ENCODE assay signal across 16 cellular contexts in the genomic region with DNA sequence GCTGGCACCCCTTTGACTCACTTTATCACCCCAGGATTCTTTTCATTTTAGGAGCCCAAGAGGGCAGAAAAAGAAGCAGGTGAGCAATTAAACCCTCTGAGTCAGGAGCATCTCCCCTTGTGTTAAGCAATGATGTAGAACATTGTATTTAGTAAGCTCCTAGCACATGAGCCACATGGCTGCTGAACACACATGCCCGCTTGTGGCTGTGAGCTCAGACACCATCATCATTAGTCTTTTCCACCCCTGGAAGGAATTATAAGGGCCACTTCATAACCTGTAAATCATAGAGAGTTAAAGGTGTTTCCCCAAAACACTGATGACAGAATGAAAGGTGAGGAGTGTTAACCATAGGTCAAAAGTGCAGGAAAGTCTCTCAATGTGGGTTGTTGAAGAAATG. TPM values are rescaled to one million over a fixed set of nuclear protein-coding genes. Genes with fewer than 3 reads are reported as not detected.
DNase-seq lines count a peak whose midpoint lies in the region; ATAC-seq and TF ChIP-seq lines count a peak whose summit lies in the region.
"Not testable (repeated sequence)": the region's sequence is repeated elsewhere in the genome, so short reads cannot be mapped to it uniquely, and the experiment has no call there.
"Had no signal": no experiment of that assay in that cellular context is flagged by ENCODE, and none has a peak within 500 bp of the region (broad histone marks: within the 10 kb centered on the region; RNA-seq: fewer than 3 reads in every experiment).

No MANE protein-coding gene starts in this region.

- not testable (repeated sequence) for H3K4me1 Mint-ChIP-seq in activated CD8-positive, alpha-beta T cell treated with anti-CD3 and anti-CD28 coated beads for 36 hours (ENCODE audit: low read depth); activated T-helper 17 cell treated with anti-CD3 and anti-CD28 coated beads, Interleukin-2, amount 50 U/mL, for 72 hours; activated naive CD8-positive, alpha-beta T cell treated with anti-CD3 and anti-CD28 coated beads, Interleukin-2, amount 50 U/mL, for 24 hours; stimulated activated effector memory CD8-positive, alpha-beta T cell treated with anti-CD3 and anti-CD28 coated beads, Interleukin-12 subunit alpha, Interleukin-12 subunit beta, amount 100 ng/mL, for 72 hours

- CTCF ChIA-PET in activated CD8-positive, alpha-beta T cell treated with anti-CD3 and anti-CD28 coated beads for 36 hours (lab: Charles Lee): not testable (repeated sequence)

- peak; percentile 58 for ATAC-seq in activated CD8-positive, alpha-beta T cell treated with anti-CD3 and anti-CD28 coated beads for 36 hours
- ATAC-seq in activated T-helper 17 cell treated with anti-CD3 and anti-CD28 coated beads, Interleukin-2, amount 50 U/mL, for 72 hours (replicated peaks): peak; percentile 66
- peak; percentile 52 for ATAC-seq in activated naive CD8-positive, alpha-beta T cell treated with anti-CD3 and anti-CD28 coated beads, Interleukin-2, amount 50 U/mL, for 24 hours
- ATAC-seq in stimulated activated effector memory CD8-positive, alpha-beta T cell treated with anti-CD3 and anti-CD28 coated beads, Interleukin-12 subunit alpha, Interleukin-12 subunit beta, amount 100 ng/mL, for 72 hours: peak; percentile 65
- ATAC-seq in stimulated activated naive CD8-positive, alpha-beta T cell treated with anti-CD3 and anti-CD28 coated beads, Interleukin-15, Interleukin-2, amounts not matched to agents 100 U/mL and 50 U/mL, for 24 hours: peak; percentile 46

- H3K4me3 Mint-ChIP-seq in activated CD8-positive, alpha-beta T cell treated with anti-CD3 and anti-CD28 coated beads for 36 hours; activated T-helper 17 cell treated with anti-CD3 and anti-CD28 coated beads, Interleukin-2, amount 50 U/mL, for 72 hours; activated naive CD8-positive, alpha-beta T cell treated with anti-CD3 and anti-CD28 coated beads, Interleukin-2, amount 50 U/mL, for 24 hours; stimulated activated effector memory CD8-positive, alpha-beta T cell treated with anti-CD3 and anti-CD28 coated beads, Interleukin-12 subunit alpha, Interleukin-12 subunit beta, amount 100 ng/mL, for 72 hours: not testable (repeated sequence)

- not testable (repeated sequence) for H3K9me3 Mint-ChIP-seq in activated CD8-positive, alpha-beta T cell treated with anti-CD3 and anti-CD28 coated beads for 36 hours; activated T-helper 17 cell treated with anti-CD3 and anti-CD28 coated beads, Interleukin-2, amount 50 U/mL, for 72 hours; activated naive CD8-positive, alpha-beta T cell treated with anti-CD3 and anti-CD28 coated beads, Interleukin-2, amount 50 U/mL, for 24 hours; stimulated activated effector memory CD8-positive, alpha-beta T cell treated with anti-CD3 and anti-CD28 coated beads, Interleukin-12 subunit alpha, Interleukin-12 subunit beta, amount 100 ng/mL, for 72 hours

- H3K27ac Mint-ChIP-seq in activated CD8-positive, alpha-beta T cell treated with anti-CD3 and anti-CD28 coated beads for 36 hours; activated T-helper 17 cell treated with anti-CD3 and anti-CD28 coated beads, Interleukin-2, amount 50 U/mL, for 72 hours; activated naive CD8-positive, alpha-beta T cell treated with anti-CD3 and anti-CD28 coated beads, Interleukin-2, amount 50 U/mL, for 24 hours; stimulated activated effector memory CD8-positive, alpha-beta T cell treated with anti-CD3 and anti-CD28 coated beads, Interleukin-12 subunit alpha, Interleukin-12 subunit beta, amount 100 ng/mL, for 72 hours: not testable (repeated sequence)

- not testable (repeated sequence) for DNase-seq in activated CD8-positive, alpha-beta T cell treated with anti-CD3 and anti-CD28 coated beads for 36 hours; activated naive CD8-positive, alpha-beta T cell treated with anti-CD3 and anti-CD28 coated beads, Interleukin-2, amount 50 U/mL, for 24 hours; stimulated activated effector memory CD8-positive, alpha-beta T cell treated with anti-CD3 and anti-CD28 coated beads, Interleukin-12 subunit alpha, Interleukin-12 subunit beta, amount 100 ng/mL, for 72 hours (ENCODE audit: low spot score in 2 of 2); stimulated activated naive CD8-positive, alpha-beta T cell treated with anti-CD3 and anti-CD28 coated beads, Interleukin-15, Interleukin-2, amounts not matched to agents 100 U/mL and 50 U/mL, for 24 hours

- H3K36me3 Mint-ChIP-seq in activated CD8-positive, alpha-beta T cell treated with anti-CD3 and anti-CD28 coated beads for 36 hours (ENCODE audit: low read depth); activated T-helper 17 cell treated with anti-CD3 and anti-CD28 coated beads, Interleukin-2, amount 50 U/mL, for 72 hours (ENCODE audit: low read depth); activated naive CD8-positive, alpha-beta T cell treated with anti-CD3 and anti-CD28 coated beads, Interleukin-2, amount 50 U/mL, for 24 hours (ENCODE audit: low read depth); stimulated activated effector memory CD8-positive, alpha-beta T cell treated with anti-CD3 and anti-CD28 coated beads, Interleukin-12 subunit alpha, Interleukin-12 subunit beta, amount 100 ng/mL, for 72 hours: not testable (repeated sequence)

- POLR2A ChIA-PET in activated CD8-positive, alpha-beta T cell treated with anti-CD3 and anti-CD28 coated beads for 36 hours (lab: Charles Lee): not testable (repeated sequence)

- not testable (repeated sequence) for TF ChIP-seq CTCF in activated CD8-positive, alpha-beta T cell treated with anti-CD3 and anti-CD28 coated beads for 36 hours (IDR thresholded peaks at IDR 0.05)

- intact Hi-C loops in activated CD8-positive, alpha-beta T cell treated with anti-CD3 and anti-CD28 coated beads for 36 hours (cut with micrococcal nuclease): not testable (repeated sequence)

- not testable (repeated sequence) for H3K27me3 Mint-ChIP-seq in activated CD8-positive, alpha-beta T cell treated with anti-CD3 and anti-CD28 coated beads for 36 hours; activated T-helper 17 cell treated with anti-CD3 and anti-CD28 coated beads, Interleukin-2, amount 50 U/mL, for 72 hours; activated naive CD8-positive, alpha-beta T cell treated with anti-CD3 and anti-CD28 coated beads, Interleukin-2, amount 50 U/mL, for 24 hours

RNA-seq across cellular contexts. Expression of a gene that starts 37.2 kb away (rescaled TPM):
- total RNA-seq in activated CD8-positive, alpha-beta T cell treated with anti-CD3 and anti-CD28 coated beads for 36 hours: not detected
- not detected for total RNA-seq in activated T-helper 17 cell treated with anti-CD3 and anti-CD28 coated beads, Interleukin-2, amount 50 U/mL, for 72 hours
- total RNA-seq: A172; A673; B cell; Caco-2; Calu3; CD4-positive, alpha-beta memory T cell; CD4-positive, alpha-beta T cell; CD4-positive, CD25-positive, alpha-beta regulatory T cell; CD8-positive, alpha-beta memory T cell; CD8-positive, alpha-beta T cell; Daoy had no signal
